In the genomic region with DNA sequence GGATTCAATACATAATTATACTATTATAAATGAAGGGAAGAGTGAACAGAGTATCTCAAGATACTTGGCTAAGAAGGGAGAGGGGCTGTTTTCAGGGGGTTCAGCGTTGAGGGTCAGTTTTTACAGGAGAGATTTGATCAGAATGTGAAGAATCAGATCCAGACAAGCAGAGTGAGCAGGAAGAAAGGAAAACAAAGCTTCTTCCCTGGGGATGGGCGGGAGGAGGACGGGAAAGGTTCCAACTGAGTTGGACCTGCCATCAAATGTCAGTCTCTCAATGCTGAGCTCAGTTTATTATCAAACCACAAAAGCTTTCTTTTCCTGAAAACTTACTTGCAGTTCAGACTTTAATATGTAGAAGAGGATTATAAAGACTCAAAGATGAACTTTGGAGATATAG, we compare ENCODE assay signal across 16 cellular contexts.
"Had no signal": no experiment of that assay in that cellular context is flagged by ENCODE, and none has a peak within 500 bp of the region (broad histone marks: within the 10 kb centered on the region; RNA-seq: fewer than 3 reads in every experiment).

No MANE protein-coding gene starts in this region.

- H3K36me3 ChIP-seq: colonic mucosa, ovary had no signal

- DNase-seq: colonic mucosa; dermis blood vessel endothelial cell; erythroblast; foreskin melanocyte; kidney; natural killer cell; ovary; right cardiac atrium; stimulated activated CD4-positive, alpha-beta T cell treated with anti-CD3 and anti-CD28 coated beads, Interleukin-2, amount 100 ng/mL, for 48 hours; stimulated activated naive CD4-positive, alpha-beta T cell treated with Interleukin-2 at 50 U/mL for 16 hours; trophoblast cell had no signal

- H3K4me3 Mint-ChIP-seq: mesothelial cell of epicardium, natural killer cell, neural crest cell had no signal

- H3K36me3 Mint-ChIP-seq: mesothelial cell of epicardium, natural killer cell had no signal

- H3K4me1 ChIP-seq: colonic mucosa had no signal

- H3K9me3 ChIP-seq: colonic mucosa, ovary had no signal

- H3K79me2 ChIP-seq: hepatocyte had no signal

- H3K27ac Mint-ChIP-seq: mesothelial cell of epicardium, natural killer cell had no signal

- H2AFZ ChIP-seq: hepatocyte had no signal

- H3K4me1 Mint-ChIP-seq: neural crest cell had no signal

- H3K27me3 ChIP-seq: colonic mucosa, hepatocyte, ovary had no signal

- H3K4me2 ChIP-seq: hepatocyte, smooth muscle cell had no signal

- H3K4me3 ChIP-seq: colonic mucosa, hepatocyte, ovary, smooth muscle cell had no signal

- H3K9me3 Mint-ChIP-seq: mesothelial cell of epicardium, neural crest cell had no signal

- H3K27ac ChIP-seq: colonic mucosa, hepatocyte, ovary had no signal

- FAIRE-seq: endothelial cell of umbilical vein, kidney had no signal

- ATAC-seq: natural killer cell, right cardiac atrium had no signal
